17 cellular contexts compared by ENCODE assay signal in genomic region chr3:113193298-113193697, GRCh38. TPM values are rescaled to one million over a fixed set of nuclear protein-coding genes. Genes with fewer than 3 reads are reported as not detected.
DNase-seq lines count a peak whose midpoint lies in the region; ATAC-seq, FAIRE-seq and TF ChIP-seq lines count a peak whose summit lies in the region.
"Had no signal": no experiment of that assay in that cellular context is flagged by ENCODE, and none has a peak within 500 bp of the region (broad histone marks: within the 10 kb centered on the region; RNA-seq: fewer than 3 reads in every experiment).

No MANE protein-coding gene starts in this region.

- H3K27ac Mint-ChIP-seq in neural progenitor cell = peak overlapping the region; percentile 97
- H3K27ac Mint-ChIP-seq: T-helper 17 cell had no signal

- H3F3A ChIP-seq in neural progenitor cell (ENCODE audit: low read depth) = peaks cover 27% of the 10 kb centered on the region

- TF ChIP-seq CTCF in neural progenitor cell (IDR thresholded peaks at IDR 0.05) (no peak), tibial artery (IDR thresholded peaks at IDR 0.05) (no peak)

- H3K9me3 ChIP-seq in neural progenitor cell (ENCODE audit: low read depth) (peaks cover 15% of the 10 kb centered on the region), tibial artery (peaks cover 0 to 5% (median 0%) of the 10 kb centered on the region in 3 donors)
- H3K9me3 ChIP-seq: neutrophil had no signal

- intact Hi-C loops in Right ventricle myocardium inferior (cut with DNase I) (no loop called here), cardiac septum (cut with DNase I) (no loop called here), left cardiac atrium (cut with DNase I) (no loop called here), tibial artery (cut with DNase I; ENCODE audit: low total_unique reads) (no loop called here)

- H3K4me3 ChIP-seq in neural progenitor cell (no peak overlapping the region), tibial artery (no peak overlapping the region)

- H3K9me3 Mint-ChIP-seq in neural progenitor cell = peaks cover 39% of the 10 kb centered on the region

- peak overlapping the region; percentile 49 for H3K4me3 Mint-ChIP-seq in neural progenitor cell
- H3K4me3 Mint-ChIP-seq: T-helper 17 cell had no signal

- no peaks in the 10 kb centered on the region for H3K79me2 ChIP-seq in neural progenitor cell (ENCODE audit: low read depth)

- no peaks in the 10 kb centered on the region for H4K20me1 ChIP-seq in neural progenitor cell (ENCODE audit: low read depth)

- no peak for DNase-seq in Right ventricle myocardium inferior (ENCODE audit: missing footprints)
- no peak for DNase-seq in cardiac septum (ENCODE audit: low spot score)
- peak; percentile 43 for DNase-seq in left cardiac atrium
- DNase-seq in neural progenitor cell (ENCODE audit: low spot score) = peak; percentile 86
- DNase-seq in tibial artery = no peak
- DNase-seq in GM12892 (ENCODE audit: insufficient read length) = no peak
- DNase-seq in GOT3 (lab: John Stamatoyannopoulos, UW) = no peak
- no peak for DNase-seq in NCI-H2227 treated with DMSO at 0.1 percent for 48 hours (lab: John Stamatoyannopoulos, UW)
- DNase-seq: 8988T; HCEC 1CT; NCI-H1694; NK-92 treated with Interleukin-12 subunit alpha and Interleukin-12 subunit beta, amount 100 ng/mL, for 24 hours; small intestine; T-helper 17 cell had no signal

- peak overlapping the region; percentile 66 for H3K4me2 ChIP-seq in neural progenitor cell

- peak; percentile 50 for ATAC-seq in Right ventricle myocardium inferior
- ATAC-seq in left cardiac atrium = peak; percentile 44 to 54
- ATAC-seq: T-helper 17 cell had no signal

- H3K36me3 Mint-ChIP-seq in neural progenitor cell = peaks cover 11% of the 10 kb centered on the region

- no peak overlapping the region for H3K9ac ChIP-seq in neural progenitor cell

- TF ChIP-seq POLR2A in GM12892 (IDR thresholded peaks at IDR 0.05; ENCODE audit: low read depth, low read length) = no peak

- no peak for FAIRE-seq in GM12892 (lab: Jason Lieb, UNC)
- FAIRE-seq: small intestine had no signal

- H3K27me3 Mint-ChIP-seq in neural progenitor cell (ENCODE audit: insufficient read depth, low read depth) = peaks cover 2% of the 10 kb centered on the region

- H3K4me1 Mint-ChIP-seq in neural progenitor cell = peaks cover 45% of the 10 kb centered on the region

- H3K27ac ChIP-seq in neural progenitor cell (peak overlapping the region; percentile 90), tibial artery (peak overlapping the region; percentile 31 to 47)
- H3K27ac ChIP-seq: C4-2B, neutrophil, RWPE1 had no signal

- H3K4me1 ChIP-seq in neural progenitor cell (peaks cover 37% of the 10 kb centered on the region), tibial artery (peaks cover 0 to 16% (median 7%) of the 10 kb centered on the region in 4 donors)

- no peaks in the 10 kb centered on the region for H3K27me3 ChIP-seq in neural progenitor cell
- H3K27me3 ChIP-seq in tibial artery = no peaks in the 10 kb centered on the region
- H3K27me3 ChIP-seq: neutrophil had no signal

- H2AFZ ChIP-seq in neural progenitor cell (replicated peaks) = peak overlapping the region; percentile 66

- H3K36me3 ChIP-seq in neural progenitor cell (no peaks in the 10 kb centered on the region), tibial artery (no peaks in the 10 kb centered on the region)
- H3K36me3 ChIP-seq: neutrophil had no signal

RNA-seq across cellular contexts. Expression of gene BOC, which starts 18.1 kb away (rescaled TPM):
- total RNA-seq in Right ventricle myocardium inferior (7.1 TPM), cardiac septum (12.8 TPM), left cardiac atrium (10 to 100 TPM; 14.5 to 16.3 TPM), neural progenitor cell (ENCODE audit: low replicate concordance) (35.2 and 57.3 TPM in 2 replicates)
- 0.19 TPM for polyA plus RNA-seq in GM12892 (2012; ENCODE audit: missing spikeins)
- total RNA-seq: T-helper 17 cell had no signal

Comparison
In these comparisons a context has a peak if more than half of its experiments do, and no peak if none do; other contexts are left out.
1. DNase-seq: peak in left cardiac atrium (single experiment) and neural progenitor cell (single experiment); none in Right ventricle myocardium inferior (single experiment), cardiac septum (single experiment), tibial artery (0 of 2), GM12892 (single experiment), GOT3 (single experiment) and NCI-H2227 treated with DMSO at 0.1 percent for 48 hours (single experiment).